1 cellular context compared by ENCODE assay signal in the genomic region with DNA sequence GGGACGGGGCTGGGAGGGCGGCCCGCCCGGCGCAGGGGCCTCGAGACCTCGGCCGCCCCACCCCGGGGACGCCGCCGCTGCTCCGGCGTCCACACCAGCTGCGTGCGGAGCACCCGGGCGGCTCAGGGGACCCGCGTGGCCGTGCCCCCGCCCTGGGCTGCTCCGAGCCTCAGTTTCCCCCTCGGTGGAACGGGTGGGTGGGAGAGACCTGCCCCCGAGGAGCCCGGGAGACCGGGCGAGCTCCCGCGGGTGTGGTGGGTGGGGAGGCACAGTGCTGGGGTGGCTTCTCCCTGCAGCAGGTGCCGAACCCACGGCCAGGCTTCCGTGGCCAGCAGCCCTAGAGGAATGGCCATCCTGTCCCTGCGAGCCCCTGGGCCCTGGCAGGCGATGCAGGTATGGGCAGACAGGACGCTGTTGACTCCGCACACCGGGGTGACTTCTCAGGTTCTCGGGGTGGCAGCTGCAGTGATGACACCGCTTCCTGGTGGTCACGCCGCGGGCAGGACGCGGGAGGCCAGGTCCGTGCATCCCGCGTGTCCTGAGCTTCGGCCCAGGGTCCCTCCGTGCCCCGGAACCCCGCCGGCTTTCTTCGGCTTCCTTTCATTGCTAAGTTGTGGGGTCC.
TF ChIP-seq lines count a peak whose summit lies in the region.

No MANE protein-coding gene starts in this region.

TF ChIP-seq in H1, 55 proteins besides CTCF, POLR2A, EP300 and RAD21:
- TF ChIP-seq, protein P1, sequence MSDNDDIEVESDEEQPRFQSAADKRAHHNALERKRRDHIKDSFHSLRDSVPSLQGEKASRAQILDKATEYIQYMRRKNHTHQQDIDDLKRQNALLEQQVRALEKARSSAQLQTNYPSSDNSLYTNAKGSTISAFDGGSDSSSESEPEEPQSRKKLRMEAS (IDR thresholded peaks at IDR 0.05) = no peak
- TF ChIP-seq CTBP2 (IDR thresholded peaks at IDR 0.05; ENCODE audit: borderline replicate concordance, insufficient read depth, insufficient read length, low read length) = no peak
- TF ChIP-seq KDM1A (IDR thresholded peaks at IDR 0.05; ENCODE audit: borderline replicate concordance, low read length) = no peak
- TF ChIP-seq SP2 (IDR thresholded peaks at IDR 0.05; ENCODE audit: low read length) = no peak
- TF ChIP-seq, protein P2, sequence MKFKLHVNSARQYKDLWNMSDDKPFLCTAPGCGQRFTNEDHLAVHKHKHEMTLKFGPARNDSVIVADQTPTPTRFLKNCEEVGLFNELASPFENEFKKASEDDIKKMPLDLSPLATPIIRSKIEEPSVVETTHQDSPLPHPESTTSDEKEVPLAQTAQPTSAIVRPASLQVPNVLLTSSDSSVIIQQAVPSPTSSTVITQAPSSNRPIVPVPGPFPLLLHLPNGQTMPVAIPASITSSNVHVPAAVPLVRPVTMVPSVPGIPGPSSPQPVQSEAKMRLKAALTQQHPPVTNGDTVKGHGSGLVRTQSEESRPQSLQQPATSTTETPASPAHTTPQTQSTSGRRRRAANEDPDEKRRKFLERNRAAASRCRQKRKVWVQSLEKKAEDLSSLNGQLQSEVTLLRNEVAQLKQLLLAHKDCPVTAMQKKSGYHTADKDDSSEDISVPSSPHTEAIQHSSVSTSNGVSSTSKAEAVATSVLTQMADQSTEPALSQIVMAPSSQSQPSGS (IDR thresholded peaks at IDR 0.05; ENCODE audit: low read length) = no peak
- no peak for TF ChIP-seq EGR1 (IDR thresholded peaks at IDR 0.05; ENCODE audit: borderline replicate concordance, low read depth, low read length)
- no peak for TF ChIP-seq SP1 (IDR thresholded peaks at IDR 0.05; ENCODE audit: low read depth, low read length)
- TF ChIP-seq POLR2AphosphoS5 (IDR thresholded peaks at IDR 0.05; ENCODE audit: low read depth, low read length) = no peak
- TF ChIP-seq, protein P3, sequence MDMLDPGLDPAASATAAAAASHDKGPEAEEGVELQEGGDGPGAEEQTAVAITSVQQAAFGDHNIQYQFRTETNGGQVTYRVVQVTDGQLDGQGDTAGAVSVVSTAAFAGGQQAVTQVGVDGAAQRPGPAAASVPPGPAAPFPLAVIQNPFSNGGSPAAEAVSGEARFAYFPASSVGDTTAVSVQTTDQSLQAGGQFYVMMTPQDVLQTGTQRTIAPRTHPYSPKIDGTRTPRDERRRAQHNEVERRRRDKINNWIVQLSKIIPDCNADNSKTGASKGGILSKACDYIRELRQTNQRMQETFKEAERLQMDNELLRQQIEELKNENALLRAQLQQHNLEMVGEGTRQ (IDR thresholded peaks at IDR 0.05; ENCODE audit: low read length) = no peak
- no peak for TF ChIP-seq RXRA (IDR thresholded peaks at IDR 0.05; ENCODE audit: insufficient read depth, low read depth, low read length)
- no peak for TF ChIP-seq RNF2 (IDR thresholded peaks at IDR 0.05; ENCODE audit: borderline replicate concordance, low read depth, low read length, missing control alignments, poor library complexity, severe bottlenecking)
- TF ChIP-seq ZNF274 (IDR thresholded peaks at IDR 0.05; ENCODE audit: borderline replicate concordance, extremely low read depth, low read length) = no peak
- TF ChIP-seq CHD1 (IDR thresholded peaks at IDR 0.05; ENCODE audit: low read depth, low read length) = no peak
- TF ChIP-seq, protein P4, sequence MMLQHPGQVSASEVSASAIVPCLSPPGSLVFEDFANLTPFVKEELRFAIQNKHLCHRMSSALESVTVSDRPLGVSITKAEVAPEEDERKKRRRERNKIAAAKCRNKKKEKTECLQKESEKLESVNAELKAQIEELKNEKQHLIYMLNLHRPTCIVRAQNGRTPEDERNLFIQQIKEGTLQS (IDR thresholded peaks at IDR 0.05; ENCODE audit: insufficient read depth, low read depth, low read length) = no peak
- TF ChIP-seq BRCA1 (IDR thresholded peaks at IDR 0.05; ENCODE audit: low read depth, low read length) = no peak
- no peak for TF ChIP-seq JUND (IDR thresholded peaks at IDR 0.05; ENCODE audit: low read length)
TF ChIP-seq in H1: peak in this region for 0.
